Comparison of ENCODE assay signal across 8 cellular contexts in genomic region chr16:18561727-18562314, GRCh38. TPM values are rescaled to one million over a fixed set of nuclear protein-coding genes. Genes with fewer than 3 reads are reported as not detected.
DNase-seq lines count a peak whose midpoint lies in the region; ATAC-seq, FAIRE-seq and TF ChIP-seq lines count a peak whose summit lies in the region.
"Not testable (repeated sequence)": the region's sequence is repeated elsewhere in the genome, so short reads cannot be mapped to it uniquely, and the experiment has no call there.

TSS of gene NOMO2 (minus strand) at chr16:18562097. CDS start at chr16:18562040, 57 bp downstream.

- DNase-seq in MG63 (peak; percentile 91), cardiac fibroblast (ENCODE audit: low read depth in 2 of 2) (peak; percentile 5 to 7), tibial nerve (ENCODE audit: low spot score in 2 of 2) (peak; percentile 70 to 82)
- DNase-seq in activated CD4-positive, alpha-beta T cell treated with anti-CD3 and anti-CD28 coated beads, Interleukin-2, amount 50 U/mL, for 48 hours = peak; percentile 86 to 91
- not testable (repeated sequence) for DNase-seq in keratinocyte (ENCODE audit: low read depth, low spot score); skeletal muscle cell (ENCODE audit: low read depth)

- H3K36me3 ChIP-seq in MG63; keratinocyte (ENCODE audit: control insufficient read depth in 2 of 2, extremely low read depth in 1 of 2, insufficient read depth in 2 of 2, low read length in 2 of 2); tibial nerve: not testable (repeated sequence)

- H3K27ac ChIP-seq in keratinocyte (ENCODE audit: control insufficient read depth, insufficient read depth, low read length) (peak within 1 kb of the TSS; percentile 8), tibial nerve (peak within 1 kb of the TSS in 2 of 4 donors; percentile 41 to 65)

- TF ChIP-seq POLR2A in tibial nerve (IDR thresholded peaks at IDR 0.05) = not testable (repeated sequence)

- not testable (repeated sequence) for FAIRE-seq in keratinocyte (lab: Jason Lieb, UNC)

- peak within 1 kb of the TSS; percentile 47 for H3K9ac ChIP-seq in keratinocyte (ENCODE audit: control insufficient read depth, extremely low read depth, insufficient read depth, low read length)

- not testable (repeated sequence) for H4K20me1 ChIP-seq in keratinocyte (ENCODE audit: control insufficient read depth, extremely low read depth, insufficient read depth, low read length)

- not testable (repeated sequence) for H3K4me1 ChIP-seq in keratinocyte (ENCODE audit: control insufficient read depth, extremely low read depth, insufficient read depth, low read length); tibial nerve

- H3K79me2 ChIP-seq in keratinocyte (ENCODE audit: control insufficient read depth, insufficient read depth, low read length) = not testable (repeated sequence)

- not testable (repeated sequence) for TF ChIP-seq EP300 in tibial nerve (IDR thresholded peaks at IDR 0.05)

- TF ChIP-seq CTCF in cardiac fibroblast (IDR thresholded peaks at IDR 0.05; ENCODE audit: low read depth, low read length); keratinocyte (optimal IDR thresholded peaks at IDR 0.05 in 1 of 3, IDR thresholded peaks at IDR 0.05 in 1 of 3, conservative IDR thresholded peaks at IDR 0.05 in 1 of 3; ENCODE audit: extremely low read depth in 1 of 3, insufficient read depth in 2 of 3, low read length in 3 of 3): not testable (repeated sequence)
- peak in 1 of 5 experiments; percentile 16 for TF ChIP-seq CTCF in tibial nerve (IDR thresholded peaks at IDR 0.05)

- H3K9me3 ChIP-seq in MG63; keratinocyte (ENCODE audit: control insufficient read depth, low read depth, low read length); tibial nerve: not testable (repeated sequence)

- H2AFZ ChIP-seq in keratinocyte (ENCODE audit: control insufficient read depth, low read length) = not testable (repeated sequence)

- not testable (repeated sequence) for H3K9me1 ChIP-seq in keratinocyte (ENCODE audit: control insufficient read depth, extremely low read depth, insufficient read depth, low read length)

- WGBS in tibial nerve, 2 donors = no CpG with 5 or more reads among the region's 66 CpGs

- dilution Hi-C loops in keratinocyte (cut with MboI; ENCODE audit: extremely low pct_ligation_motif_present, low sequenced_read_pairs) = not testable (repeated sequence)

- ATAC-seq in GM18508 (IDR thresholded peaks at IDR 0.05; ENCODE audit: insufficient read depth, unreplicated experiment) (peak; percentile 68), HG02642 (IDR thresholded peaks at IDR 0.05; ENCODE audit: poor library complexity, unreplicated experiment) (peak; percentile 95)

- not testable (repeated sequence) for H3K4me2 ChIP-seq in keratinocyte (ENCODE audit: control insufficient read depth, extremely low read depth, insufficient read depth, low read depth, low read length)

- H3K27me3 ChIP-seq in MG63; keratinocyte (ENCODE audit: control insufficient read depth, extremely low read depth, insufficient read depth, low read length); tibial nerve: not testable (repeated sequence)

- H3K4me3 ChIP-seq in MG63 (peak within 1 kb of the TSS; percentile 41), cardiac fibroblast (replicated peaks in 1 of 2; ENCODE audit: low read depth in 2 of 2, low read length in 2 of 2) (peak within 1 kb of the TSS; percentile 42 to 49), keratinocyte (ENCODE audit: control insufficient read depth in 2 of 3, extremely low read depth in 1 of 3, insufficient read depth in 2 of 3, low read depth in 1 of 3, low read length in 3 of 3) (peak within 1 kb of the TSS in 2 of 3 experiments; percentile 44 to 51), skeletal muscle cell (ENCODE audit: low read depth, low read length) (peak within 1 kb of the TSS; percentile 50), tibial nerve (peak within 1 kb of the TSS; percentile 39 to 64 (median 52))

RNA-seq across cellular contexts. Expression of gene NOMO2, which starts in this region (rescaled TPM):
- 197 and 244 TPM in 2 replicates for total RNA-seq in MG63 (2014; rRNA removed; shearing (Covaris generic); ENCODE audit: low replicate concordance)
- polyA plus RNA-seq in keratinocyte = 66.0 to 118 TPM (median 86.5 TPM) in 3 replicates
- polyA plus RNA-seq in keratinocyte (2011; ENCODE audit: low read depth) = 68.5 TPM
- polyA plus RNA-seq in keratinocyte (2011; cell fraction: cytosol; rRNA removed) = 53.4 and 57.3 TPM in 2 replicates
- polyA plus RNA-seq in keratinocyte (2011; cell fraction: nucleus; rRNA removed) = 182 and 233 TPM in 2 replicates
- polyA plus RNA-seq in keratinocyte (2012; ENCODE audit: low replicate concordance) = 102 and 104 TPM in 2 replicates
- 123 to 135 TPM (median 129 TPM) in 3 replicates for polyA minus RNA-seq in keratinocyte
- 92.7 TPM for polyA minus RNA-seq in keratinocyte (2011; cell fraction: cytosol; rRNA and poly(A)+ RNA removed)
- polyA minus RNA-seq in keratinocyte (2011; cell fraction: nucleus; rRNA and poly(A)+ RNA removed) = 150 and 181 TPM in 2 replicates
- 10 to 100 TPM; 45.7 to 98.1 (median 63.1) TPM for total RNA-seq in tibial nerve
